8 cellular contexts compared by ENCODE assay signal in the genomic region with DNA sequence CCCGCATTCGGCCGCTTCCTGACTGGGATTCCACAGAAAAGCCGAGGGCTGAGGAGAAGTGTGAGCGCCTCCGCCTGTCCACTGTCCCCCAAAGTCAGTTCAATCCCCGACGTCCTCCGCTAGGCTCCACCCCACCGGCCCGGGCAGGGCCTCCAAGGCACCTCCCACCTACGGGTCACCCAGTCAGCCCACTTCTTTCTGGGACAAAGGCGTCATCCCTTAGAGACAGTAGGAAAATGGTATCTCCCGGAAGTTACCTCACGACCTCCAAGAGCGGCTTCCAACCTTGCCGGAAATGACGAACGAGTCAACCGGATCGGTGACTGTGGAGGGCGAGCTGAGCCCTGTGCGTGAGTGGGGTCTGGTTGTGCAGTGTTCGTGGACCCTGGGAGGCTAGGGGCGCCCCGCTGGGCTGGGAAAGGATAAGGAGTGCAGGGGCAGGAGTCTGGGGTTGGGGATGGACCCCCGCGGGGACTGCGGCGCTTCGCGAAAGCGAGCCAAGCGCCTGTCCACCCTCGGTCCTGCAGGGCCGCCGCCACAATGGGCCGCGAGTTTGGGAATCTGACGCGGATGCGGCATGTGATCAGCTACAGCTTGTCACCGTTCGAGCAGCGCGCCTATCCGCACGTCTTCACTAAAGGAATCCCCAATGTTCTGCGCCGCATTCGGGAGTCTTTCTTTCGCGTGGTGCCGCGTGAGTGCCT. TPM values are rescaled to one million over a fixed set of nuclear protein-coding genes. Genes with fewer than 3 reads are reported as not detected.
DNase-seq lines count a peak whose midpoint lies in the region; ATAC-seq and TF ChIP-seq lines count a peak whose summit lies in the region.

A gene with protein sequence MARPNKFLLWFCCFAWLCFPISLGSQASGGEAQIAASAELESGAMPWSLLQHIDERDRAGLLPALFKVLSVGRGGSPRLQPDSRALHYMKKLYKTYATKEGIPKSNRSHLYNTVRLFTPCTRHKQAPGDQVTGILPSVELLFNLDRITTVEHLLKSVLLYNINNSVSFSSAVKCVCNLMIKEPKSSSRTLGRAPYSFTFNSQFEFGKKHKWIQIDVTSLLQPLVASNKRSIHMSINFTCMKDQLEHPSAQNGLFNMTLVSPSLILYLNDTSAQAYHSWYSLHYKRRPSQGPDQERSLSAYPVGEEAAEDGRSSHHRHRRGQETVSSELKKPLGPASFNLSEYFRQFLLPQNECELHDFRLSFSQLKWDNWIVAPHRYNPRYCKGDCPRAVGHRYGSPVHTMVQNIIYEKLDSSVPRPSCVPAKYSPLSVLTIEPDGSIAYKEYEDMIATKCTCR (minus strand): TSS at position 128 of the 704 bp plus-strand sequence. CDS start 1,936 bp downstream, outside the sequence.
A gene (plus strand): TSS at position 301 of the 704 bp plus-strand sequence. CDS start 240 bp downstream, at position 541.

- ATAC-seq in HG02885 (IDR thresholded peaks at IDR 0.05; ENCODE audit: poor library complexity, unreplicated experiment): peak; percentile 99
- ATAC-seq in T-helper 17 cell: peak; percentile 98
- peak; percentile 97 to 99 (median 98) for ATAC-seq in psoas muscle

- H3K4me1 ChIP-seq in right atrium auricular region (peaks cover 0 to 14% of the 10 kb centered on the region in 2 donors), psoas muscle (peaks cover 30% of the 10 kb centered on the region), uterus (no peaks in the 10 kb centered on the region)

- H3K4me1 Mint-ChIP-seq in T-helper 17 cell: peaks cover 16% of the 10 kb centered on the region

- H3K36me3 Mint-ChIP-seq in T-helper 17 cell (ENCODE audit: low read depth): peaks cover 4% of the 10 kb centered on the region

- intact Hi-C loops in psoas muscle (cut with DNase I) (loop anchor here in 1 of 2 donors (5.0 to 10.0 kb wide), 2 partner anchors 34 to 492 kb away; a partner anchor contains a TSS), uterus (cut with DNase I; ENCODE audit: low total_unique reads) (no loop called here)

- H3K4me3 Mint-ChIP-seq in T-helper 17 cell: peak within 1 kb of the TSS; percentile 98

- H3K4me3 ChIP-seq in right atrium auricular region (peak within 1 kb of the TSS; percentile 60 to 77), psoas muscle (peak within 1 kb of the TSS; percentile 99), uterus (peak within 1 kb of the TSS; percentile 73 to 85)

- TF ChIP-seq CTCF in right atrium auricular region (IDR thresholded peaks at IDR 0.05): peak in 1 of 2 donors; percentile 41
- peak; percentile 12 for TF ChIP-seq CTCF in psoas muscle (IDR thresholded peaks at IDR 0.05)
- TF ChIP-seq CTCF in uterus (IDR thresholded peaks at IDR 0.05): peak in 3 of 4 experiments; percentile 28 to 47 (median 46)

- H3K27me3 Mint-ChIP-seq in T-helper 17 cell: peaks cover 7% of the 10 kb centered on the region

- H3K27me3 ChIP-seq in right atrium auricular region: no peaks in the 10 kb centered on the region
- H3K27me3 ChIP-seq in psoas muscle (ENCODE audit: insufficient read depth in 3 of 3, low read length in 2 of 3): no peaks in the 10 kb centered on the region
- no peaks in the 10 kb centered on the region for H3K27me3 ChIP-seq in uterus

- WGBS in psoas muscle, 3 donors: 0 to 1% (median 0%) methylated on average over 50 to 55 of the region's 55 CpGs

- peaks cover 26% of the 10 kb centered on the region for H3K36me3 ChIP-seq in right atrium auricular region
- peaks cover 7 to 42% of the 10 kb centered on the region in 2 donors for H3K36me3 ChIP-seq in psoas muscle (ENCODE audit: insufficient read depth in 1 of 2, low read depth in 1 of 2)
- H3K36me3 ChIP-seq in uterus: no peaks in the 10 kb centered on the region

- DNase-seq in NCI-H1694 (lab: John Stamatoyannopoulos, UW): peak; percentile 97
- peak; percentile 77 to 84 (median 83) for DNase-seq in T-helper 17 cell
- peak; percentile 68 to 100 (median 97) for DNase-seq in anterior cingulate cortex (lab: John Stamatoyannopoulos, UW)
- DNase-seq in right atrium auricular region (ENCODE audit: low spot score): peak; percentile 97
- DNase-seq in psoas muscle: peak; percentile 95 to 97
- peak; percentile 95 to 98 for DNase-seq in uterus

- peak within 1 kb of the TSS; percentile 89 to 93 for H3K27ac ChIP-seq in right atrium auricular region
- peak within 1 kb of the TSS; percentile 97 for H3K27ac ChIP-seq in psoas muscle
- H3K27ac ChIP-seq in uterus: peak within 1 kb of the TSS; percentile 94 to 97

- peak within 1 kb of the TSS; percentile 98 for H3K27ac Mint-ChIP-seq in T-helper 17 cell

- peak; percentile 96 for TF ChIP-seq POLR2A in GM15510 (IDR thresholded peaks at IDR 0.05; ENCODE audit: borderline replicate concordance, extremely low read depth, insufficient read length)
- peak; percentile 85 to 87 for TF ChIP-seq POLR2A in uterus (IDR thresholded peaks at IDR 0.05)

- H3K9me3 ChIP-seq in T-helper 17 cell (ENCODE audit: control insufficient read depth, low read length, poor library complexity, severe bottlenecking): no peaks in the 10 kb centered on the region
- H3K9me3 ChIP-seq in right atrium auricular region: no peaks in the 10 kb centered on the region
- no peaks in the 10 kb centered on the region for H3K9me3 ChIP-seq in psoas muscle
- H3K9me3 ChIP-seq in uterus: no peaks in the 10 kb centered on the region

RNA-seq across cellular contexts. Expression of the first gene that starts in this region (rescaled TPM):
- total RNA-seq in T-helper 17 cell (under 1 TPM; 0.70 to 0.94 TPM), right atrium auricular region (under 1 TPM; 0.20 to 0.22 TPM), psoas muscle (1 to 10 TPM in 1 of 4 donors, under 1 TPM in 3; 0.57 to 1.2 (median 0.78) TPM), uterus (1 to 10 TPM in 1 of 4 donors, under 1 TPM in 2, not detected in 1; 0.18 to 1.8 (median 0.62) TPM)
- 1 to 10 TPM in 1 of 3 donors, under 1 TPM in 2; 0.07 to 1.2 (median 0.17) TPM for polyA plus RNA-seq in psoas muscle

RNA-seq across cellular contexts. Expression of the second gene that starts in this region (rescaled TPM):
- total RNA-seq in T-helper 17 cell (100 to 1,000 TPM; 107 to 112 TPM), right atrium auricular region (100 to 1,000 TPM; 276 to 335 TPM), psoas muscle (100 to 1,000 TPM; 696 to 985 (median 915) TPM), uterus (100 to 1,000 TPM in 2 of 4 donors, 10 to 100 TPM in 2; 30.5 to 196 (median 115) TPM)
- polyA plus RNA-seq in psoas muscle: 100 to 1,000 TPM; 649 to 919 (median 760) TPM

Comparison
In these comparisons a context has a peak if more than half of its experiments do, and no peak if none do; other contexts are left out.
1. Peak in every context shown above with its lines: DNase-seq, ATAC-seq, H3K4me3 ChIP-seq and H3K27ac ChIP-seq.